ENCODE assay signal across 8 cellular contexts in the genomic region with DNA sequence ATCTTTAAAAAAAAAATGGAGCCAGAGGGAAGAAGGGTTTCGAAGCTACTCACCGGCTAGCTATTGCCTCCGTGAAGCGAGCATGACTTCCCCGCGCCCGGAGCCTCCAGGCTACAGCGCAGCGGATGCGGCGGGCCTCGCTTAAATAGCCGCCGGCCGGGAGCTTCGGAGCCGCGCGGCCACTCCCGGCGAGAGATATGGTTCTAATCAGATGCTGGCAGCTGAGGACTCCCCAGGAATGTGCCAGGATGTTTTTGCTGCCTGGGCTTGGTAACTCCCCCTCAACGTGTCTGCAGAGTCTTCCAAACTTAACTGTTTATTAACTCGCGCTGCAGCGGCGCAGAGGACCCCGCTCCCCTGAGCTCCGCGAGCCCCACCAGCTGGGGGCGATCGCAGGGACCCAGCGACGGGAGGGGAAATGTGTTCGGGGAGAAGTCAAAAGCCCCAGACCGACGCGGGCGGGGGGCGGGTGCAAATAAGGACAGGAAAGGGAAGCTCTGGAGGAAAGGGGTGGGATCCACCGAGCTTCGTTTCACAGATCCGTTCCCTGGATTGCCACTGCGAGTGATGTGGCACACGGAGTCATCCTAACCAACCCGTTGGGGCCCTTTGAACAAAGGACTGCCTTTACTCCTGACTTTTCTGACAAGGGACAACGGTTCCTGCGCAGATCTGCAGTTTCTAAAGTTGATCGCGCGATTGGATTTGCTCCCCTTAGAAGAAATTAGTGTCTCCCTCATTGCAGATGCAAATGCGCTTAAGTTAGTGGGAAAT. TPM values are rescaled to one million over a fixed set of nuclear protein-coding genes. Genes with fewer than 3 reads are reported as not detected.
DNase-seq lines count a peak whose midpoint lies in the region; ATAC-seq and TF ChIP-seq lines count a peak whose summit lies in the region.

Gene DAB2, minus strand, starts transcription at position 230 of the 774 bp plus-strand sequence. CDS start 30,660 bp downstream, outside the sequence.

- no peak within 1 kb of the TSS for H3K27ac Mint-ChIP-seq in T-helper 17 cell
- H3K27ac Mint-ChIP-seq in progenitor cell of endocrine pancreas = peak within 1 kb of the TSS; percentile 95

- TF ChIP-seq POLR2A in uterus (IDR thresholded peaks at IDR 0.05) = peak; percentile 55 to 68

- H3K4me1 ChIP-seq in right cardiac atrium (ENCODE audit: control insufficient read depth, insufficient read depth, low read length) = no peaks in the 10 kb centered on the region
- H3K4me1 ChIP-seq in uterus = no peaks in the 10 kb centered on the region

- DNase-seq in D341Med (ENCODE audit: low spot score) (peak; percentile 72), HPDE6-E6E7 (ENCODE audit: extremely low spot score) (peak; percentile 43), T-helper 17 cell (peak in 2 of 3 donors; percentile 8 to 16), astrocyte of the spinal cord (ENCODE audit: low read depth, low spot score) (peak; percentile 97), right cardiac atrium (peak; percentile 86 to 94 (median 94)), progenitor cell of endocrine pancreas (ENCODE audit: low spot score, unreplicated experiment) (peak; percentile 70), uterus (peak; percentile 80 to 81)

- H3K4me3 Mint-ChIP-seq in T-helper 17 cell (peak within 1 kb of the TSS; percentile 84), progenitor cell of endocrine pancreas (ENCODE audit: low read depth) (peak within 1 kb of the TSS; percentile 89)

- H3K4me3 ChIP-seq in astrocyte of the spinal cord (ENCODE audit: low read depth, low read length) (peak within 1 kb of the TSS; percentile 84), right cardiac atrium (ENCODE audit: low read length) (peak within 1 kb of the TSS; percentile 76), uterus (peak within 1 kb of the TSS; percentile 50 to 80)

- H3K27me3 Mint-ChIP-seq in T-helper 17 cell (peaks cover 55% of the 10 kb centered on the region), progenitor cell of endocrine pancreas (no peaks in the 10 kb centered on the region)

- peaks cover 10% of the 10 kb centered on the region for H3K4me1 Mint-ChIP-seq in T-helper 17 cell
- H3K4me1 Mint-ChIP-seq in progenitor cell of endocrine pancreas (ENCODE audit: low read depth) = peaks cover 40% of the 10 kb centered on the region

- in situ Hi-C loops in astrocyte of the spinal cord (cut with HindIII; ENCODE audit: low sequenced_read_pairs) = no loop called here

- 1% methylated on average over 51 of the region's 51 CpGs for WGBS in right cardiac atrium

- H3K27me3 ChIP-seq in right cardiac atrium (ENCODE audit: control insufficient read depth, insufficient read depth) (no peaks in the 10 kb centered on the region), uterus (no peaks in the 10 kb centered on the region)

- H3K36me3 ChIP-seq in uterus = no peaks in the 10 kb centered on the region

- intact Hi-C loops in right cardiac atrium (cut with DNase I) = loop anchor here in 2 of 4 donors (10.0 kb wide), 2 partner anchors 100 to 120 kb away; no protein-coding TSS in a partner anchor
- intact Hi-C loops in uterus (cut with DNase I; ENCODE audit: low total_unique reads) = no loop called here

- no peaks in the 10 kb centered on the region for H3K9me3 ChIP-seq in T-helper 17 cell (ENCODE audit: control insufficient read depth, low read length, poor library complexity, severe bottlenecking)
- H3K9me3 ChIP-seq in right cardiac atrium (ENCODE audit: control insufficient read depth, low read length) = no peaks in the 10 kb centered on the region
- no peaks in the 10 kb centered on the region for H3K9me3 ChIP-seq in uterus

- TF ChIP-seq CTCF in astrocyte of the spinal cord (IDR thresholded peaks at IDR 0.05; ENCODE audit: low read depth, low read length) (peak; percentile 83), progenitor cell of endocrine pancreas (IDR thresholded peaks at IDR 0.05; ENCODE audit: unreplicated experiment) (peak; percentile 79), uterus (IDR thresholded peaks at IDR 0.05) (peak; percentile 41 to 68 (median 56))

- ATAC-seq in T-helper 17 cell = peak; percentile 83
- ATAC-seq in right cardiac atrium = peak; percentile 87 to 89
- no peak for ATAC-seq in GM21528 (IDR thresholded peaks at IDR 0.05; ENCODE audit: low FRiP score, unreplicated experiment)

- no peaks in the 10 kb centered on the region for H3K9me3 Mint-ChIP-seq in progenitor cell of endocrine pancreas (ENCODE audit: low read depth)

- H3K36me3 Mint-ChIP-seq in T-helper 17 cell (ENCODE audit: low read depth) = peaks cover 2% of the 10 kb centered on the region
- H3K36me3 Mint-ChIP-seq in progenitor cell of endocrine pancreas (ENCODE audit: insufficient read depth) = no peaks in the 10 kb centered on the region

- H3K27ac ChIP-seq in right cardiac atrium (ENCODE audit: low read length) = peak within 1 kb of the TSS; percentile 89
- H3K27ac ChIP-seq in uterus = peak within 1 kb of the TSS; percentile 84 to 95

RNA-seq across cellular contexts. Expression of gene DAB2, which starts in this region (rescaled TPM):
- 10 to 100 TPM in 1 of 2 donors, 1 to 10 TPM in 1; 1.9 to 37.2 TPM for total RNA-seq in T-helper 17 cell
- 10 to 100 TPM; 21.8 to 27.8 (median 24.6) TPM for total RNA-seq in right cardiac atrium
- polyA plus RNA-seq in right cardiac atrium = 6.5 TPM
- 43.9 and 46.0 TPM in 2 replicates for total RNA-seq in progenitor cell of endocrine pancreas
- total RNA-seq in uterus = 10 to 100 TPM; 23.1 to 80.1 (median 56.7) TPM

Comparison
In these comparisons a context has a peak if more than half of its experiments do, and no peak if none do; other contexts are left out.
1. DNase-seq: peak in every context shown above with its lines; median percentile 97 in astrocyte of the spinal cord; 94 in right cardiac atrium; 80 in uterus; 72 in D341Med; 70 in progenitor cell of endocrine pancreas; 43 in HPDE6-E6E7; 12 in T-helper 17 cell.